Comparison of ENCODE assay signal across 15 cellular contexts in the genomic region with DNA sequence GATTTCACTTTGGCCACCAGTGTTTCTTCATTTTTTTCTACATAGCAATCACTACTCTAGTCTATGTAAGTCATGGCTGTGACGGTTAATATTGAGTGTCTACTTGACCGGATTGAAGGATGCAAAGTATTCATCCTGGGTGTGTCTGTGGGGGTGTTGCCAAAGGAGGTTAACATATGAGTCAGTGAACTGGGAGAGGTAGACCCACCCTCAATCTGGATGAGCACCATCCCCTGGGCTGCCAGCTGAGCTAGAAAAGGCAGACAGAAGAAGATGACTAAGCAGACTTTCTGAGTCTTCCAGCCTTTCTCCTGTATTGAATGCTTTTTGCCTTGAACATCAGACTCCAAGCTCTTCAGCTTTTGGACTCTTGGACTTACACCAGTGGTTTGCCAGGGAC.
DNase-seq lines count a peak whose midpoint lies in the region; ATAC-seq, FAIRE-seq and TF ChIP-seq lines count a peak whose summit lies in the region.
"Had no signal": no experiment of that assay in that cellular context is flagged by ENCODE, and none has a peak within 500 bp of the region (broad histone marks: within the 10 kb centered on the region; RNA-seq: fewer than 3 reads in every experiment).

No MANE protein-coding gene starts in this region.

- H3K23ac ChIP-seq in mesendoderm (ENCODE audit: low read length) = no peak overlapping the region

- no peak overlapping the region for H3K4ac ChIP-seq in mesendoderm (ENCODE audit: low read depth, low read length)

- TF ChIP-seq POLR2A in GM12892 (IDR thresholded peaks at IDR 0.05; ENCODE audit: low read depth, low read length) = no peak

- H3K4me3 ChIP-seq in skeletal muscle cell (ENCODE audit: low read depth, low read length) = no peak overlapping the region
- H3K4me3 ChIP-seq in WERI-Rb-1 (ENCODE audit: low read depth, low read length) = no peak overlapping the region
- H3K4me3 ChIP-seq in mesendoderm (ENCODE audit: low read length) = no peak overlapping the region
- H3K4me3 ChIP-seq: esophagus squamous epithelium, GM12878, testis had no signal

- H3K27ac ChIP-seq in WERI-Rb-1 (no peak overlapping the region), mesendoderm (ENCODE audit: low read depth, low read length) (no peak overlapping the region)
- H3K27ac ChIP-seq: KMS-11, testis had no signal

- peak; percentile 76 for DNase-seq in GM04503 (ENCODE audit: low read depth)
- DNase-seq in RCC 7860 (ENCODE audit: low spot score) = peak; percentile 69
- DNase-seq in fibroblast of peridontal ligament (ENCODE audit: extremely low read depth) = peak; percentile 88
- peak; percentile 70 for DNase-seq in skeletal muscle cell (ENCODE audit: low read depth)
- DNase-seq in WERI-Rb-1 = no peak
- no peak for DNase-seq in GM12892 (ENCODE audit: insufficient read length)
- DNase-seq in mesendoderm = no peak
- DNase-seq: activated gamma-delta T cell treated with Interleukin-2 at 50 U/mL for 16 hours, esophagus squamous epithelium, NCI-H1930, testis had no signal

- no peaks in the 10 kb centered on the region for H3K79me1 ChIP-seq in mesendoderm (ENCODE audit: low read length)

- no peak overlapping the region for H3K56ac ChIP-seq in mesendoderm (ENCODE audit: low read length)

- no CpG with 5 or more reads among the region's 2 CpGs for WGBS in mesendoderm (ENCODE audit: extremely low coverage, insufficient coverage, low lambda C conversion rate)

- no peaks in the 10 kb centered on the region for H3K79me2 ChIP-seq in mesendoderm (ENCODE audit: control insufficient read depth, insufficient read depth, low read length)

- H3K9me3 ChIP-seq in WERI-Rb-1 (ENCODE audit: severe bottlenecking) = no peaks in the 10 kb centered on the region
- H3K9me3 ChIP-seq: esophagus squamous epithelium, testis had no signal

- FAIRE-seq in RCC 7860 (lab: Jason Lieb, UNC) = peak; percentile 26
- FAIRE-seq in GM12892 (lab: Jason Lieb, UNC) = no peak
- FAIRE-seq: GM12878 had no signal

- no peak overlapping the region for H4K8ac ChIP-seq in mesendoderm (ENCODE audit: low read depth, low read length)

- no peak overlapping the region for H2BK5ac ChIP-seq in mesendoderm (ENCODE audit: low read length)

- H2BK15ac ChIP-seq in mesendoderm (replicated peaks; ENCODE audit: low read depth) = no peak overlapping the region

- no peak for ATAC-seq in GM19455 (IDR thresholded peaks at IDR 0.05; ENCODE audit: unreplicated experiment)
- ATAC-seq: GM12878; natural killer cell treated with Interleukin-12 subunit alpha and Interleukin-12 subunit beta and Interleukin-15 and Interleukin-18, amount 100 ng/mL, for 72 hours had no signal

- no peaks in the 10 kb centered on the region for H3K4me1 ChIP-seq in mesendoderm (ENCODE audit: control insufficient read depth, low read depth, low read length)
- H3K4me1 ChIP-seq: esophagus squamous epithelium, testis had no signal

- H2AK5ac ChIP-seq in mesendoderm (ENCODE audit: low read length) = no peak overlapping the region

- no peak overlapping the region for H3K9ac ChIP-seq in mesendoderm (ENCODE audit: low read length)
- H3K9ac ChIP-seq: KMS-11 had no signal

- H3K36me3 ChIP-seq in WERI-Rb-1 (no peaks in the 10 kb centered on the region), mesendoderm (ENCODE audit: control insufficient read depth, insufficient read depth, low read length) (no peaks in the 10 kb centered on the region)
- H3K36me3 ChIP-seq: esophagus squamous epithelium had no signal

- no peak overlapping the region for H2BK120ac ChIP-seq in mesendoderm (ENCODE audit: low read depth, low read length)

- no peak overlapping the region for H3K4me2 ChIP-seq in mesendoderm (ENCODE audit: low read length)
- H3K4me2 ChIP-seq: KMS-11 had no signal

- TF ChIP-seq CTCF in WERI-Rb-1 (IDR thresholded peaks at IDR 0.05; ENCODE audit: low read depth, low read length) = no peak

- no peak overlapping the region for H3K18ac ChIP-seq in mesendoderm (ENCODE audit: low read length)

- no peaks in the 10 kb centered on the region for H3K27me3 ChIP-seq in WERI-Rb-1 (ENCODE audit: insufficient read depth, low read depth, severe bottlenecking)
- H3K27me3 ChIP-seq in mesendoderm (ENCODE audit: insufficient read depth, low read length, poor library complexity) = no peaks in the 10 kb centered on the region
- H3K27me3 ChIP-seq: esophagus squamous epithelium, testis had no signal

- no peak overlapping the region for H4K5ac ChIP-seq in mesendoderm (ENCODE audit: low read length)

Comparison
In these comparisons a context has a peak if more than half of its experiments do, and no peak if none do; other contexts are left out.
1. DNase-seq: peak in GM04503 (single experiment), RCC 7860 (single experiment), fibroblast of peridontal ligament (single experiment) and skeletal muscle cell (single experiment); none in WERI-Rb-1 (single experiment), GM12892 (single experiment) and mesendoderm (single experiment).